22 cellular contexts compared by ENCODE assay signal in the genomic region with DNA sequence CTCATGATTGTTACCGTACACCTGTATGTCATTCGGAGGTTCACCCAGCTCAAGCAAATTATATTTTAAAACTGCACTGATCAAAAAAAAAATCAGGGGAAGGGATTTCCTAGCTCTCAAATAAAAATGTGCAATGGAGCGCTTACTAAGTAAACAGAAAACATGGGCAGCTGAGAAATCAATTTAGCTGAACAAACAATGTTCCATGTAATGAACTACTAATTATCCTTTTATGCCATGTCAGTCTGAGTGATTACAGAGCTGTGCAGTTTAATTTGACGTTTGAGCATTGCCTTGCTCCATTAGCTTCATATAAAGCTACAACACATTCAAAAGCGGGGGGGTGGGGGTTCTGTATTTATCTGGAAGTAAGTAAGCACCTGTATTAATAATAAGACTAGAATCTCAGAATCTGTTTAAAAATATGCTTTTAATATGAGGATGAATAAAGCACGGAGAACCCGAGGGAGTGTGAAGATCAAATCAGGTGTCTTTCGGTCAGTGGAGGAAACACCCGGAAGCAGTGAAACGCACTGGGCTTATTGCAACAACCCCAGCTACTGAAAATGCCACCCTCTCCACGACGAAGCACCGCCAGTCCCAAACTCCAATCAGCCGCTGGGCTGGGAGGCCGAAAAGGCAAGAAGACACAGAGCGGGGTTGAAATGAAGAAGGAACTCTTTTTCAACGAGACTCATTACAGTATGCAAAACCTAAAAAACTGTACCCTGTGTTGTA.
A peak's percentile ranks its signal among the peaks of the same experiment; 100 is the strongest.
DNase-seq lines count a peak whose midpoint lies in the region; ATAC-seq, FAIRE-seq and TF ChIP-seq lines count a peak whose summit lies in the region.
"Had no signal": no experiment of that assay in that cellular context is flagged by ENCODE, and none has a peak within 500 bp of the region (broad histone marks: within the 10 kb centered on the region; RNA-seq: fewer than 3 reads in every experiment).

No MANE protein-coding gene starts in this region.

- H3K27me3 Mint-ChIP-seq in activated T-cell treated with anti-CD3 and anti-CD28 coated beads, Interleukin-2, amount 50 U/mL, for 4 hours (ENCODE audit: low read depth), result no peaks in the 10 kb centered on the region
- H3K27me3 Mint-ChIP-seq in naive thymus-derived CD8-positive, alpha-beta T cell, result peaks cover 0 to 17% (median 0%) of the 10 kb centered on the region in 5 donors
- no peaks in the 10 kb centered on the region for H3K27me3 Mint-ChIP-seq in endothelial cell (ENCODE audit: unreplicated experiment)
- H3K27me3 Mint-ChIP-seq: activated CD4-positive, alpha-beta T cell treated with anti-CD3 and anti-CD28 coated beads, Interleukin-2, amount 10 ng/mL, durations not matched to agents 7 days and 5 days had no signal

- BruUV-seq in K562 (replicated peaks; lab: Mats Ljungman, UMichigan), result no TSS peak

- no peak overlapping the region for H3K9ac ChIP-seq in K562 (ENCODE audit: insufficient read depth in 1 of 2, low read depth in 2 of 2, low read length in 2 of 2)

- no peaks in the 10 kb centered on the region for H3K9me3 ChIP-seq in K562 (replicated peaks; ENCODE audit: control insufficient read depth, insufficient read depth, low read depth, low read length)
- H3K9me3 ChIP-seq: adrenal gland, right atrium auricular region, thoracic aorta had no signal

- ATAC-seq in K562, result 0 out of 3 replicates have a peak, but pooled peaks have one; percentile 41
- ATAC-seq in GM18867 (IDR thresholded peaks at IDR 0.05; ENCODE audit: unreplicated experiment), result no peak
- no peak for ATAC-seq in activated T-cell treated with anti-CD3 and anti-CD28 coated beads, Interleukin-2, amount 50 U/mL, for 4 hours
- ATAC-seq in naive thymus-derived CD8-positive, alpha-beta T cell, result no peak

- no peaks in the 10 kb centered on the region for H4K20me1 ChIP-seq in K562 (replicated peaks; ENCODE audit: control insufficient read depth, insufficient read depth, low read length)

- DNase-seq in COLO668 (lab: John Stamatoyannopoulos, UW; ENCODE audit: unreplicated experiment) (peak; percentile 23), NCI-H1417 treated with DMSO at 0.1 percent for 48 hours (lab: John Stamatoyannopoulos, UW) (peak; percentile 99), NCI-H2196 (lab: John Stamatoyannopoulos, UW; ENCODE audit: unreplicated experiment) (peak; percentile 70), K562 (ENCODE audit: extremely low read depth in 1 of 4, low spot score in 3 of 4) (no peak), endothelial cell (ENCODE audit: low spot score) (no peak)
- no peak for DNase-seq in activated T-cell treated with anti-CD3 and anti-CD28 coated beads, Interleukin-2, amount 50 U/mL, for 4 hours
- no peak for DNase-seq in naive thymus-derived CD8-positive, alpha-beta T cell
- DNase-seq: ACHN; activated CD4-positive, alpha-beta T cell treated with anti-CD3 and anti-CD28 coated beads, Interleukin-2, amount 10 ng/mL, durations not matched to agents 7 days and 5 days; activated T-cell treated with anti-CD3 and anti-CD28 coated beads, Interleukin-2, amount 50 U/mL, for 48 hours; adrenal gland; CD4-positive, alpha-beta memory T cell; immature natural killer cell; SIG-M5; stimulated activated CD4-positive, alpha-beta T cell treated with anti-CD3 and anti-CD28 coated beads, Interleukin-4, amount 100 ng/mL, for 1 hour; T-helper 9 cell had no signal

- peaks cover 12 to 16% of the 10 kb centered on the region in 2 experiments; a peak in 4 of 5 replicates for H3K27me3 ChIP-seq in K562 (ENCODE audit: control insufficient read depth in 2 of 2, insufficient read depth in 2 of 2, low read length in 2 of 2)
- H3K27me3 ChIP-seq: adrenal gland, right atrium auricular region had no signal

- H3K36me3 Mint-ChIP-seq in activated T-cell treated with anti-CD3 and anti-CD28 coated beads, Interleukin-2, amount 50 U/mL, for 4 hours (ENCODE audit: insufficient read depth), result no peaks in the 10 kb centered on the region
- no peaks in the 10 kb centered on the region for H3K36me3 Mint-ChIP-seq in naive thymus-derived CD8-positive, alpha-beta T cell
- no peaks in the 10 kb centered on the region for H3K36me3 Mint-ChIP-seq in endothelial cell (ENCODE audit: low read depth, unreplicated experiment)
- H3K36me3 Mint-ChIP-seq: CD4-positive, alpha-beta memory T cell; immature natural killer cell had no signal

- no peak for TF ChIP-seq CTCF in K562 (IDR thresholded peaks at IDR 0.05 in 2 of 3, conservative IDR thresholded peaks at IDR 0.05 in 1 of 3; ENCODE audit: insufficient read depth in 2 of 3, low read depth in 1 of 3, low read length in 3 of 3)
- TF ChIP-seq CTCF in endothelial cell (IDR thresholded peaks at IDR 0.05; ENCODE audit: unreplicated experiment), result no peak

- FAIRE-seq in K562 (lab: Jason Lieb, UNC), result no peak
- FAIRE-seq: endothelial cell of umbilical vein, G401.6 had no signal

- no peaks in the 10 kb centered on the region for H3K36me3 ChIP-seq in K562 (ENCODE audit: control insufficient read depth, insufficient read depth, low read length)
- H3K36me3 ChIP-seq: adrenal gland, right atrium auricular region, thoracic aorta had no signal

- TF ChIP-seq EP300 in K562 (IDR thresholded peaks at IDR 0.05; ENCODE audit: low read length), result no peak

- TF ChIP-seq RAD21 in K562 (CRISPR knock-in tag; conservative IDR thresholded peaks at IDR 0.05 in 1 of 2, IDR thresholded peaks at IDR 0.05 in 1 of 2), result no peak

- H3K27ac Mint-ChIP-seq in naive thymus-derived CD8-positive, alpha-beta T cell, result no peak overlapping the region
- no peak overlapping the region for H3K27ac Mint-ChIP-seq in endothelial cell (ENCODE audit: unreplicated experiment)
- H3K27ac Mint-ChIP-seq: activated CD4-positive, alpha-beta T cell treated with anti-CD3 and anti-CD28 coated beads, Interleukin-2, amount 10 ng/mL, durations not matched to agents 7 days and 5 days; CD4-positive, alpha-beta memory T cell; immature natural killer cell had no signal

- H3K4me3 ChIP-seq in K562, result no peak overlapping the region
- H3K4me3 ChIP-seq: adrenal gland, right atrium auricular region, thoracic aorta had no signal

- no peak overlapping the region for H3K27ac ChIP-seq in K562 (ENCODE audit: extremely low read depth, low read depth, low read length)
- H3K27ac ChIP-seq: adrenal gland, right atrium auricular region, thoracic aorta had no signal

- intact Hi-C loops in K562 (cut with micrococcal nuclease), result no loop called here

- H2AFZ ChIP-seq in K562 (ENCODE audit: low read depth, low read length), result no peak overlapping the region

- 1% methylated on average over 17 of the region's 17 CpGs for WGBS in K562 (ENCODE audit: insufficient coverage, low coverage, missing lambda C conversion rate)

- no peaks in the 10 kb centered on the region for H3K4me1 Mint-ChIP-seq in activated T-cell treated with anti-CD3 and anti-CD28 coated beads, Interleukin-2, amount 50 U/mL, for 4 hours (ENCODE audit: low read depth)
- H3K4me1 Mint-ChIP-seq in naive thymus-derived CD8-positive, alpha-beta T cell, result no peaks in the 10 kb centered on the region
- H3K4me1 Mint-ChIP-seq in endothelial cell (ENCODE audit: unreplicated experiment), result peaks cover 3% of the 10 kb centered on the region
- H3K4me1 Mint-ChIP-seq: activated CD4-positive, alpha-beta T cell treated with anti-CD3 and anti-CD28 coated beads, Interleukin-2, amount 10 ng/mL, durations not matched to agents 7 days and 5 days; CD4-positive, alpha-beta memory T cell; central memory CD8-positive, alpha-beta T cell; immature natural killer cell had no signal

- no peaks in the 10 kb centered on the region for H3K9me3 Mint-ChIP-seq in activated T-cell treated with anti-CD3 and anti-CD28 coated beads, Interleukin-2, amount 50 U/mL, for 4 hours
- no peaks in the 10 kb centered on the region for H3K9me3 Mint-ChIP-seq in naive thymus-derived CD8-positive, alpha-beta T cell
- no peaks in the 10 kb centered on the region for H3K9me3 Mint-ChIP-seq in endothelial cell (ENCODE audit: unreplicated experiment)
- H3K9me3 Mint-ChIP-seq: activated CD4-positive, alpha-beta T cell treated with anti-CD3 and anti-CD28 coated beads, Interleukin-2, amount 10 ng/mL, durations not matched to agents 7 days and 5 days; central memory CD8-positive, alpha-beta T cell had no signal

- no peaks in the 10 kb centered on the region for H3K9me1 ChIP-seq in K562 (ENCODE audit: control insufficient read depth, insufficient read depth, low read length)

- H3K4me3 Mint-ChIP-seq in activated T-cell treated with anti-CD3 and anti-CD28 coated beads, Interleukin-2, amount 50 U/mL, for 4 hours, result no peak overlapping the region
- H3K4me3 Mint-ChIP-seq in naive thymus-derived CD8-positive, alpha-beta T cell, result no peak overlapping the region
- H3K4me3 Mint-ChIP-seq in endothelial cell (ENCODE audit: unreplicated experiment), result no peak overlapping the region
- H3K4me3 Mint-ChIP-seq: activated CD4-positive, alpha-beta T cell treated with anti-CD3 and anti-CD28 coated beads, Interleukin-2, amount 10 ng/mL, durations not matched to agents 7 days and 5 days; CD4-positive, alpha-beta memory T cell; central memory CD8-positive, alpha-beta T cell; immature natural killer cell had no signal

- no peaks in the 10 kb centered on the region for H3K79me2 ChIP-seq in K562 (ENCODE audit: control insufficient read depth, insufficient read depth, low read length)

- no peak for TF ChIP-seq POLR2A in K562 (conservative IDR thresholded peaks at IDR 0.05)

- POLR2A ChIA-PET in K562 (lab: Yijun Ruan, JAX), result no interaction called here
- POLR2A ChIA-PET in naive thymus-derived CD8-positive, alpha-beta T cell (lab: Charles Lee), result no interaction called here

- in situ Hi-C loops in K562 (cut with MboI), result no loop called here

- H3K4me2 ChIP-seq in K562 (ENCODE audit: insufficient read depth, low read length), result no peak overlapping the region

- CTCF ChIA-PET in K562 (lab: Yijun Ruan, JAX; ENCODE audit: low intra/inter-chr PET ratio), result interaction anchor here (0.6 kb wide), 1 partner anchor 161 kb away, joined by 4 read pairs; no protein-coding TSS in a partner anchor

- no peaks in the 10 kb centered on the region for H3K4me1 ChIP-seq in K562 (replicated peaks in 1 of 2; ENCODE audit: control insufficient read depth in 2 of 2, insufficient read depth in 2 of 2, low read length in 2 of 2)
- H3K4me1 ChIP-seq: adrenal gland, right atrium auricular region had no signal

TF ChIP-seq in K562, 482 proteins besides CTCF, POLR2A, EP300 and RAD21 (continues in another document):
- TF ChIP-seq NR2C1 (IDR thresholded peaks at IDR 0.05), result no peak
- no peak for TF ChIP-seq NR2C1 (tag; IDR thresholded peaks at IDR 0.05)
- no peak for TF ChIP-seq U2AF1 (optimal IDR thresholded peaks at IDR 0.05; ENCODE audit: low read depth, low read length)
- no peak for TF ChIP-seq ZBED1 (IDR thresholded peaks at IDR 0.05)
- TF ChIP-seq, protein P1, sequence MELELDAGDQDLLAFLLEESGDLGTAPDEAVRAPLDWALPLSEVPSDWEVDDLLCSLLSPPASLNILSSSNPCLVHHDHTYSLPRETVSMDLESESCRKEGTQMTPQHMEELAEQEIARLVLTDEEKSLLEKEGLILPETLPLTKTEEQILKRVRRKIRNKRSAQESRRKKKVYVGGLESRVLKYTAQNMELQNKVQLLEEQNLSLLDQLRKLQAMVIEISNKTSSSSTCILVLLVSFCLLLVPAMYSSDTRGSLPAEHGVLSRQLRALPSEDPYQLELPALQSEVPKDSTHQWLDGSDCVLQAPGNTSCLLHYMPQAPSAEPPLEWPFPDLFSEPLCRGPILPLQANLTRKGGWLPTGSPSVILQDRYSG (tag; conservative IDR thresholded peaks at IDR 0.05; ENCODE audit: low read depth), result no peak

Comparison
In these comparisons a context has a peak if more than half of its experiments do, and no peak if none do; other contexts are left out.
1. DNase-seq: peak in COLO668 (single experiment), NCI-H1417 treated with DMSO at 0.1 percent for 48 hours (single experiment) and NCI-H2196 (single experiment); none in K562 (0 of 4), activated T-cell treated with anti-CD3 and anti-CD28 coated beads, Interleukin-2, amount 50 U/mL, for 4 hours (single experiment), naive thymus-derived CD8-positive, alpha-beta T cell (0 of 10) and endothelial cell (single experiment).